34 cellular contexts compared by ENCODE assay signal in the genomic region with DNA sequence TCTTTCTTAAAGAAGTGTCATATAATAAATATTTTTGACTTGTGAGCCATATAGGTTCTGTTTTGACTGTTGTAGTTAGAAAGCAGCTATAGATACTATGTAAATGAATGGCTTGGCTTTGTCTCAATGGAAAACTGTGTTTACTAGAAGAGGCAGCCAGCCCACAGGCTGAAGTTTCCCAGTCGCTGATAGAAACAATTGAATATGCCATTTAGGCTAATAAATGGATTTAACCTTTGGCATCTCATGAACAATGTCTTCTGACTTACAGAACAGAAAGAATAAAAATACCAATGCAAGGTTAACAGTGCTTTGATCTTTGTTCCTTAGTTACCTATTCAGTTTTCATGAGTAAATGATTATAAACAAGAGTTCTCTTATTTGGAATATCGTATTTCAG.
A peak's percentile ranks its signal among the peaks of the same experiment; 100 is the strongest.
DNase-seq lines count a peak whose midpoint lies in the region; ATAC-seq, FAIRE-seq and TF ChIP-seq lines count a peak whose summit lies in the region.
"Had no signal": no experiment of that assay in that cellular context is flagged by ENCODE, and none has a peak within 500 bp of the region (broad histone marks: within the 10 kb centered on the region; RNA-seq: fewer than 3 reads in every experiment).

No MANE protein-coding gene starts in this region.

- no peak overlapping the region for H3K27ac Mint-ChIP-seq in type B pancreatic cell
- H3K27ac Mint-ChIP-seq: activated CD4-positive, alpha-beta memory T cell treated with anti-CD3 and anti-CD28 coated beads, Interleukin-2, amount 10 ng/mL, durations not matched to agents 7 days and 5 days; CD8-positive, alpha-beta memory T cell; dendritic cell treated with granulocyte-macrophage colony-stimulating factor and Interleukin-4, amounts not matched to agents 40 ng/mL and 50 ng/mL, for 4 days; endodermal cell; naive B cell; stimulated activated effector memory CD8-positive, alpha-beta T cell treated with anti-CD3 and anti-CD28 coated beads, Interleukin-12 subunit alpha, Interleukin-12 subunit beta, amount 100 ng/mL, for 72 hours; T-helper 2 cell treated with Interferon-gamma antibody and Interleukin-4, amounts not matched to agents 5 μg/mL and 100 μg/mL, for 36 hours had no signal

- H3K4me3 ChIP-seq in right atrium auricular region (no peak overlapping the region), kidney (ENCODE audit: low read length in 2 of 2) (peak overlapping the region; percentile 10 to 13), A673 (ENCODE audit: low read depth, low read length, poor library complexity, severe bottlenecking) (no peak overlapping the region), heart left ventricle (no peak overlapping the region)
- H3K4me3 ChIP-seq: esophagus squamous epithelium, Peyer's patch, transverse colon had no signal

- intact Hi-C loops in left cardiac atrium (cut with DNase I) (no loop called here), kidney (cut with DNase I) (no loop called here), A673 (cut with micrococcal nuclease; ENCODE audit: unreplicated experiment) (no loop called here), heart left ventricle (cut with DNase I) (loop anchor here in 1 of 10 donors (5.0 kb wide), 1 partner anchor 52 kb away; no protein-coding TSS in a partner anchor)

- TF ChIP-seq POLR2A in heart left ventricle (IDR thresholded peaks at IDR 0.05): no peak

- H3K4me1 ChIP-seq in right atrium auricular region (peaks cover 0 to 17% of the 10 kb centered on the region in 2 donors), kidney (ENCODE audit: control insufficient read depth in 1 of 2, insufficient read depth in 1 of 2, low read depth in 1 of 2, low read length in 2 of 2) (peaks cover 2 to 16% of the 10 kb centered on the region in 2 donors), A673 (ENCODE audit: insufficient read depth, low read length, poor library complexity, severe bottlenecking) (no peaks in the 10 kb centered on the region), heart left ventricle (peaks cover 0 to 35% (median 10%) of the 10 kb centered on the region in 12 donors)
- H3K4me1 ChIP-seq: esophagus squamous epithelium, Peyer's patch had no signal

- no peak for TF ChIP-seq CTCF in right atrium auricular region (IDR thresholded peaks at IDR 0.05)
- TF ChIP-seq CTCF in kidney (IDR thresholded peaks at IDR 0.05; ENCODE audit: borderline replicate concordance, extremely low read depth, insufficient read depth): no peak
- no peak for TF ChIP-seq CTCF in type B pancreatic cell (conservative IDR thresholded peaks at IDR 0.05)
- no peak for TF ChIP-seq CTCF in A673 (conservative IDR thresholded peaks at IDR 0.05; ENCODE audit: low read depth, low read length)
- no peak for TF ChIP-seq CTCF in heart left ventricle (IDR thresholded peaks at IDR 0.05)

- H3K4me3 Mint-ChIP-seq in type B pancreatic cell: peak overlapping the region; percentile 9
- H3K4me3 Mint-ChIP-seq: activated CD4-positive, alpha-beta memory T cell treated with anti-CD3 and anti-CD28 coated beads, Interleukin-2, amount 10 ng/mL, durations not matched to agents 7 days and 5 days; CD8-positive, alpha-beta memory T cell; dendritic cell treated with granulocyte-macrophage colony-stimulating factor and Interleukin-4, amounts not matched to agents 40 ng/mL and 50 ng/mL, for 4 days; endodermal cell; immature natural killer cell; naive B cell; stimulated activated effector memory CD8-positive, alpha-beta T cell treated with anti-CD3 and anti-CD28 coated beads, Interleukin-12 subunit alpha, Interleukin-12 subunit beta, amount 100 ng/mL, for 72 hours; T-helper 2 cell treated with Interferon-gamma antibody and Interleukin-4, amounts not matched to agents 5 μg/mL and 100 μg/mL, for 36 hours had no signal

- CTCF ChIA-PET in A673 (lab: Charles Lee): no interaction called here

- no peak overlapping the region for H3K9ac ChIP-seq in kidney (ENCODE audit: low read length in 2 of 2)

- DNase-seq in right atrium auricular region (ENCODE audit: low spot score) (no peak), left cardiac atrium (no peak), SK-MEL-5 (ENCODE audit: low read depth, low spot score) (peak; percentile 33), kidney (no peak), type B pancreatic cell (ENCODE audit: extremely low spot score, unreplicated experiment) (no peak), A673 (ENCODE audit: low spot score) (no peak), NCI-H1417 treated with DMSO at 0.1 percent for 48 hours (lab: John Stamatoyannopoulos, UW) (no peak), heart left ventricle (no peak)
- DNase-seq: activated CD4-positive, alpha-beta memory T cell treated with anti-CD3 and anti-CD28 coated beads, Interleukin-2, amount 10 ng/mL, durations not matched to agents 7 days and 5 days; activated CD4-positive, alpha-beta T cell treated with anti-CD3 and anti-CD28 coated beads for 1 hour; activated CD8-positive, alpha-beta memory T cell treated with anti-CD3 and anti-CD28 coated beads, Interleukin-2, amount 50 U/mL, for 4 hours; activated naive CD4-positive, alpha-beta T cell; CD8-positive, alpha-beta memory T cell; central memory CD4-positive, alpha-beta T cell; EL; endodermal cell; esophagus squamous epithelium; foreskin melanocyte; H7; hippocampal formation; immature natural killer cell; midbrain; naive B cell; NCI-H146; NCI-H2171; NCI-H524 treated with DMSO at 0.1 percent for 48 hours; Peyer's patch; SHP77; transverse colon had no signal

- in situ Hi-C loops in SK-MEL-5 (cut with HindIII; ENCODE audit: low pct_unique_long_range_greater_than_20kb, low sequenced_read_pairs): no loop called here

- peaks cover 11% of the 10 kb centered on the region for H3K27me3 Mint-ChIP-seq in type B pancreatic cell
- H3K27me3 Mint-ChIP-seq: activated CD4-positive, alpha-beta memory T cell treated with anti-CD3 and anti-CD28 coated beads, Interleukin-2, amount 10 ng/mL, durations not matched to agents 7 days and 5 days; CD8-positive, alpha-beta memory T cell; dendritic cell treated with granulocyte-macrophage colony-stimulating factor and Interleukin-4, amounts not matched to agents 40 ng/mL and 50 ng/mL, for 4 days; naive B cell had no signal

- ATAC-seq in left cardiac atrium (no peak), heart left ventricle (no peak)
- ATAC-seq: stimulated activated effector memory CD8-positive, alpha-beta T cell treated with anti-CD3 and anti-CD28 coated beads, Interleukin-12 subunit alpha, Interleukin-12 subunit beta, amount 100 ng/mL, for 72 hours had no signal

- H3K27me3 ChIP-seq in right atrium auricular region: no peaks in the 10 kb centered on the region
- no peaks in the 10 kb centered on the region for H3K27me3 ChIP-seq in A673 (replicated peaks; ENCODE audit: insufficient read depth, low read depth, low read length, poor library complexity)
- H3K27me3 ChIP-seq in heart left ventricle: no peaks in the 10 kb centered on the region
- H3K27me3 ChIP-seq: esophagus squamous epithelium, Peyer's patch, transverse colon had no signal

- peak overlapping the region; percentile 3 to 29 for H3K27ac ChIP-seq in right atrium auricular region
- H3K27ac ChIP-seq in kidney (ENCODE audit: low read depth in 2 of 2, low read length in 2 of 2): no peak overlapping the region
- H3K27ac ChIP-seq in A673 (ENCODE audit: low read depth, low read length, poor library complexity, severe bottlenecking): no peak overlapping the region
- H3K27ac ChIP-seq in heart left ventricle: peak overlapping the region in 2 of 12 donors; percentile 11 to 21
- H3K27ac ChIP-seq: esophagus squamous epithelium, Peyer's patch, transverse colon had no signal

- 43 to 53% (median 47%) methylated on average over 2 of the region's 2 CpGs for WGBS in heart left ventricle, 4 donors

- H3K4me1 Mint-ChIP-seq in type B pancreatic cell (ENCODE audit: unreplicated experiment): peaks cover 24% of the 10 kb centered on the region
- H3K4me1 Mint-ChIP-seq: activated CD4-positive, alpha-beta memory T cell treated with anti-CD3 and anti-CD28 coated beads, Interleukin-2, amount 10 ng/mL, durations not matched to agents 7 days and 5 days; CD8-positive, alpha-beta memory T cell; naive B cell; stimulated activated effector memory CD8-positive, alpha-beta T cell treated with anti-CD3 and anti-CD28 coated beads, Interleukin-12 subunit alpha, Interleukin-12 subunit beta, amount 100 ng/mL, for 72 hours had no signal

- BruUV-seq in A673 (replicated peaks; lab: Mats Ljungman, UMichigan): no TSS peak

- POLR2A ChIA-PET in A673 (lab: Charles Lee; ENCODE audit: low non-redundant PET): no interaction called here

- peaks cover 12% of the 10 kb centered on the region for H3K36me3 Mint-ChIP-seq in type B pancreatic cell
- H3K36me3 Mint-ChIP-seq: naive B cell had no signal

- H3K36me3 ChIP-seq in right atrium auricular region: peaks cover 17% of the 10 kb centered on the region
- no peaks in the 10 kb centered on the region for H3K36me3 ChIP-seq in kidney (ENCODE audit: control insufficient read depth in 1 of 2, insufficient read depth in 2 of 2, low read length in 2 of 2)
- no peaks in the 10 kb centered on the region for H3K36me3 ChIP-seq in A673 (ENCODE audit: insufficient read depth, low read length, poor library complexity, severe bottlenecking)
- peaks cover 0 to 21% (median 0%) of the 10 kb centered on the region in 9 donors for H3K36me3 ChIP-seq in heart left ventricle
- H3K36me3 ChIP-seq: Peyer's patch, transverse colon had no signal

- FAIRE-seq in kidney (lab: Jason Lieb, UNC): peak; percentile 63
- FAIRE-seq: GM18507, GM19239 had no signal

- H3K9me3 ChIP-seq in right atrium auricular region (no peaks in the 10 kb centered on the region), kidney (ENCODE audit: control insufficient read depth in 1 of 2, low read length in 2 of 2) (no peaks in the 10 kb centered on the region), A673 (ENCODE audit: low read depth, low read length, poor library complexity, severe bottlenecking) (no peaks in the 10 kb centered on the region), heart left ventricle (no peaks in the 10 kb centered on the region)
- H3K9me3 ChIP-seq: esophagus squamous epithelium, Peyer's patch, transverse colon had no signal

- peaks cover 6% of the 10 kb centered on the region for H3K9me3 Mint-ChIP-seq in type B pancreatic cell
- H3K9me3 Mint-ChIP-seq: activated CD4-positive, alpha-beta memory T cell treated with anti-CD3 and anti-CD28 coated beads, Interleukin-2, amount 10 ng/mL, durations not matched to agents 7 days and 5 days; CD8-positive, alpha-beta memory T cell; dendritic cell treated with granulocyte-macrophage colony-stimulating factor and Interleukin-4, amounts not matched to agents 40 ng/mL and 50 ng/mL, for 4 days; endodermal cell; immature natural killer cell; naive B cell; stimulated activated effector memory CD8-positive, alpha-beta T cell treated with anti-CD3 and anti-CD28 coated beads, Interleukin-12 subunit alpha, Interleukin-12 subunit beta, amount 100 ng/mL, for 72 hours; T-helper 2 cell treated with Interferon-gamma antibody and Interleukin-4, amounts not matched to agents 5 μg/mL and 100 μg/mL, for 36 hours had no signal

Comparison
In these comparisons a context has a peak if more than half of its experiments do, and no peak if none do; other contexts are left out.
1. H3K27ac ChIP-seq: peak in right atrium auricular region (2 of 2); none in kidney (0 of 2) and A673 (single experiment).
2. H3K4me3 ChIP-seq: peak in kidney (2 of 2); none in right atrium auricular region (0 of 2), A673 (single experiment) and heart left ventricle (0 of 12).